ENCODE assay signal across 8 cellular contexts in the genomic region with DNA sequence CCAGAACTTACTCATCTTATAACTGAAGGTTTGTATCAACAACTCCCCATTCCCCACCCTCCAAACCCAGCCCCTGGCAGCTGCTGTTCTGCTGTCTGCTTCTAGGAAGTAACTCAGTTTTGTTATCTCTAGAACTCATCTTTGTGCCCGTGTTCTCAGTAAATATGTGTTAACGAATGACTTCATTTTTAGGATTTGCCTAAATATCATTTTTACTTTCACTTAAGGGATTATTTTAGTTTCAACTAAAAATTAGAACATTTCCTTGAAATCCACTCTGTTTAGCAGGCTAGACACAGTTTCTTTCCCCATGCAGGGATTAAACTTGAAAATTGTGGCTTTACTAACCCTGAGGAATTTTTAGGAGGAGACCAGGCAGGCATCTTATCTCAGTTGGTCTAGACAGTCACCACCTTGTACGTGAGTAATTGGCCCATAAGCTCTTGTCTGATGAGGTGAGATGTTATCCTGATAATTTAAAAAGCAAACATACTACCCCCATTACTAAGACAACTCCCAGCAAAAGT.
A peak's percentile ranks its signal among the peaks of the same experiment; 100 is the strongest.
DNase-seq lines count a peak whose midpoint lies in the region; ATAC-seq, FAIRE-seq and TF ChIP-seq lines count a peak whose summit lies in the region.

No MANE protein-coding gene starts in this region.

- peaks cover 12% of the 10 kb centered on the region for H3F3A ChIP-seq in SK-N-SH (replicated peaks; ENCODE audit: insufficient read depth)

- dilution Hi-C loops in endothelial cell of umbilical vein (cut with MboI; ENCODE audit: extremely low pct_ligation_motif_present, low sequenced_read_pairs) = no loop called here

- BruUV-seq in endothelial cell of umbilical vein (replicated peaks; lab: Mats Ljungman, UMichigan) = no TSS peak

- POLR2A ChIA-PET in SK-N-SH (lab: Yijun Ruan, JAX) = no interaction called here
- POLR2A ChIA-PET in endothelial cell of umbilical vein (lab: Charles Lee) = no interaction called here

- no peak for TF ChIP-seq POLR2A in GM12892 (IDR thresholded peaks at IDR 0.05; ENCODE audit: low read depth, low read length)
- TF ChIP-seq POLR2A in endothelial cell of umbilical vein (IDR thresholded peaks at IDR 0.05; ENCODE audit: low read depth, low read length) = no peak

- TF ChIP-seq RAD21 in SK-N-SH (IDR thresholded peaks at IDR 0.05; ENCODE audit: low read length) = no peak

- H3K9ac ChIP-seq in SK-N-SH (peak overlapping the region; percentile 12; the same call in 1 of the 2 replicates), endothelial cell of umbilical vein (replicated peaks; ENCODE audit: extremely low read depth, insufficient read depth, low read length) (peak overlapping the region; percentile 47)

- FAIRE-seq in GM12892 (lab: Jason Lieb, UNC) (peak; percentile 38), endothelial cell of umbilical vein (lab: Jason Lieb, UNC) (no peak)

- H2AFZ ChIP-seq in SK-N-SH (ENCODE audit: low read depth) (no peak overlapping the region; the same call in 1 of the 2 replicates), endothelial cell of umbilical vein (ENCODE audit: low read depth, low read length) (peak overlapping the region; percentile 33)

- peaks cover 15 to 30% of the 10 kb centered on the region in 2 experiments for H3K4me1 ChIP-seq in SK-N-SH (ENCODE audit: control insufficient read depth in 1 of 2, insufficient read depth in 2 of 2, low read depth in 1 of 2, low read length in 1 of 2)
- H3K4me1 ChIP-seq in endothelial cell of umbilical vein (ENCODE audit: control insufficient read depth, extremely low read depth, insufficient read depth, low read length) = peaks cover 8% of the 10 kb centered on the region

- H3K36me3 ChIP-seq in SK-N-SH (replicated peaks in 1 of 2; ENCODE audit: control insufficient read depth in 1 of 2, insufficient read depth in 2 of 2, low read length in 1 of 2) (no peaks in the 10 kb centered on the region), endothelial cell of umbilical vein (ENCODE audit: control insufficient read depth in 2 of 2, extremely low read depth in 1 of 2, insufficient read depth in 2 of 2, low read length in 2 of 2) (no peaks in the 10 kb centered on the region)

- no peaks in the 10 kb centered on the region for H3K9me2 ChIP-seq in SK-N-SH

- H3K79me2 ChIP-seq in SK-N-SH (ENCODE audit: insufficient read depth) = peaks cover 59% of the 10 kb centered on the region
- H3K79me2 ChIP-seq in endothelial cell of umbilical vein (ENCODE audit: control insufficient read depth, insufficient read depth, low read length) = no peaks in the 10 kb centered on the region

- 14% methylated on average over 3 of the region's 3 CpGs for WGBS in SK-N-SH (ENCODE audit: low lambda C conversion rate)

- no peak for TF ChIP-seq EP300 in SK-N-SH (IDR thresholded peaks at IDR 0.05; ENCODE audit: borderline replicate concordance in 1 of 2, low read depth in 1 of 2, low read length in 1 of 2)

- no peaks in the 10 kb centered on the region for H3K9me1 ChIP-seq in endothelial cell of umbilical vein (replicated peaks; ENCODE audit: control insufficient read depth, extremely low read depth, insufficient read depth, low read length)

- no peak for TF ChIP-seq CTCF in SK-N-SH (IDR thresholded peaks at IDR 0.05)
- no peak for TF ChIP-seq CTCF in endothelial cell of umbilical vein (IDR thresholded peaks at IDR 0.05; ENCODE audit: extremely low read depth in 1 of 2, insufficient read depth in 1 of 2, low read depth in 1 of 2, low read length in 2 of 2)

- peak overlapping the region; percentile 73 for H3K4me2 ChIP-seq in SK-N-SH
- peak overlapping the region; percentile 85 for H3K4me2 ChIP-seq in endothelial cell of umbilical vein (ENCODE audit: insufficient read depth, low read length)

- no peaks in the 10 kb centered on the region for H3K27me3 ChIP-seq in SK-N-SH (ENCODE audit: insufficient read depth)
- no peaks in the 10 kb centered on the region for H3K27me3 ChIP-seq in endothelial cell of umbilical vein (ENCODE audit: control insufficient read depth in 2 of 2, insufficient read depth in 2 of 2, low read length in 2 of 2)

- H3K4me3 ChIP-seq in SK-N-SH (ENCODE audit: low read depth in 2 of 2, low read length in 1 of 2) = peak overlapping the region in 1 of 2 experiments; percentile 20; a peak in 1 of 4 replicates
- H3K4me3 ChIP-seq in endothelial cell of umbilical vein (replicated peaks in 1 of 3; ENCODE audit: insufficient read depth in 1 of 3, low read depth in 1 of 3, low read length in 3 of 3) = no peak overlapping the region

- CTCF ChIA-PET in SK-N-SH (lab: Yijun Ruan, JAX) (no interaction called here), endothelial cell of umbilical vein (lab: Charles Lee) (interaction anchor here (1.6 kb wide), 2 partner anchors 13 to 124 kb away, joined by 4 to 5 read pairs; no protein-coding TSS in a partner anchor)

- peak; percentile 49 for ATAC-seq in HG02840 (IDR thresholded peaks at IDR 0.05; ENCODE audit: low FRiP score, unreplicated experiment)

- DNase-seq in GM12892 (ENCODE audit: insufficient read length) = no peak
- DNase-seq in SK-N-SH = no peak
- peak; percentile 33 for DNase-seq in endothelial cell of umbilical vein (ENCODE audit: low read depth, low spot score)
- no peak for DNase-seq in posterior vena cava (ENCODE audit: low spot score)
- DNase-seq in T1000 (lab: John Stamatoyannopoulos, UW) = no peak
- DNase-seq in DMS79 (lab: John Stamatoyannopoulos, UW) = no peak
- no peak for DNase-seq in NCI-H146 (lab: John Stamatoyannopoulos, UW)

- intact Hi-C loops in endothelial cell of umbilical vein (cut with micrococcal nuclease) = no loop called here
- intact Hi-C loops in posterior vena cava (cut with DNase I) = loop anchor here in 1 of 2 donors (2.0 kb wide), 1 partner anchor 31 kb away; no protein-coding TSS in a partner anchor

- H4K20me1 ChIP-seq in SK-N-SH (ENCODE audit: insufficient read depth) (no peaks in the 10 kb centered on the region), endothelial cell of umbilical vein (replicated peaks; ENCODE audit: control insufficient read depth, extremely low read depth, insufficient read depth, low read length) (no peaks in the 10 kb centered on the region)

- H3K27ac ChIP-seq in SK-N-SH (ENCODE audit: low read depth in 2 of 2, low read length in 1 of 2) (peak overlapping the region; percentile 45 to 86), endothelial cell of umbilical vein (ENCODE audit: insufficient read depth, low read depth, low read length) (no peak overlapping the region)

- H3K9me3 ChIP-seq in SK-N-SH = no peaks in the 10 kb centered on the region
- H3K9me3 ChIP-seq in endothelial cell of umbilical vein (replicated peaks; ENCODE audit: control insufficient read depth, insufficient read depth, low read length) = no peaks in the 10 kb centered on the region

TF ChIP-seq in SK-N-SH, 30 proteins besides CTCF, POLR2A, EP300 and RAD21 (continues in another document):
- TF ChIP-seq RCOR1 (IDR thresholded peaks at IDR 0.05; ENCODE audit: low read length) = no peak
- TF ChIP-seq, protein P1, sequence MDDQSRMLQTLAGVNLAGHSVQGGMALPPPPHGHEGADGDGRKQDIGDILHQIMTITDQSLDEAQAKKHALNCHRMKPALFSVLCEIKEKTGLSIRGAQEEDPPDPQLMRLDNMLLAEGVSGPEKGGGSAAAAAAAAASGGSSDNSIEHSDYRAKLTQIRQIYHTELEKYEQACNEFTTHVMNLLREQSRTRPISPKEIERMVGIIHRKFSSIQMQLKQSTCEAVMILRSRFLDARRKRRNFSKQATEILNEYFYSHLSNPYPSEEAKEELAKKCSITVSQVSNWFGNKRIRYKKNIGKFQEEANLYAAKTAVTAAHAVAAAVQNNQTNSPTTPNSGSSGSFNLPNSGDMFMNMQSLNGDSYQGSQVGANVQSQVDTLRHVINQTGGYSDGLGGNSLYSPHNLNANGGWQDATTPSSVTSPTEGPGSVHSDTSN (IDR thresholded peaks at IDR 0.05) = peak; percentile 12; the same call in 1 of the 2 replicates

TF ChIP-seq in endothelial cell of umbilical vein, 7 proteins besides CTCF, POLR2A, EP300 and RAD21:
- TF ChIP-seq EZH2 (IDR thresholded peaks at IDR 0.05; ENCODE audit: borderline replicate concordance, low read depth, low read length, severe bottlenecking) (no peak), GATA2 (IDR thresholded peaks at IDR 0.05; ENCODE audit: insufficient read depth, insufficient read length, low read depth, low read length) (peak; percentile 44)
